In genomic region chr7:73718438-73718881, GRCh38 we compare ENCODE assay signal across 8 cellular contexts. TPM values are rescaled to one million over a fixed set of nuclear protein-coding genes. Genes with fewer than 3 reads are reported as not detected.
DNase-seq lines count a peak whose midpoint lies in the region; ATAC-seq and TF ChIP-seq lines count a peak whose summit lies in the region.

No MANE protein-coding gene starts in this region.

- no peak for ATAC-seq in GM21619 (IDR thresholded peaks at IDR 0.05; ENCODE audit: unreplicated experiment)

- no peak for TF ChIP-seq POLR2A in testis (IDR thresholded peaks at IDR 0.05)

- H3K4me3 ChIP-seq in iPS-18c (ENCODE audit: insufficient read depth, low read depth, low read length) (peak overlapping the region; percentile 86), stomach smooth muscle (ENCODE audit: low read length in 2 of 2) (peak overlapping the region; percentile 80), testis (peak overlapping the region in 1 of 2 donors; percentile 74)

- peak overlapping the region; percentile 11 for H3K27ac ChIP-seq in stomach smooth muscle (ENCODE audit: low read length)
- H3K27ac ChIP-seq in testis = no peak overlapping the region

- intact Hi-C loops in testis (cut with DNase I; ENCODE audit: low total_unique reads) = no loop called here

- H3K9ac ChIP-seq in stomach smooth muscle (ENCODE audit: low read length in 2 of 2) = peak overlapping the region; percentile 47 to 75

- H3K27me3 ChIP-seq in stomach smooth muscle (ENCODE audit: control insufficient read depth in 1 of 2, insufficient read depth in 2 of 2, low read length in 2 of 2) (no peaks in the 10 kb centered on the region), testis (no peaks in the 10 kb centered on the region)

- H3K4me1 ChIP-seq in stomach smooth muscle (ENCODE audit: control insufficient read depth, insufficient read depth, low read length) (peaks cover 49% of the 10 kb centered on the region), testis (peaks cover 25% of the 10 kb centered on the region)

- H3K9me3 ChIP-seq in iPS-18c (ENCODE audit: control insufficient read depth, insufficient read depth, low read length) (no peaks in the 10 kb centered on the region), stomach smooth muscle (ENCODE audit: control insufficient read depth in 2 of 2, low read length in 2 of 2) (no peaks in the 10 kb centered on the region), testis (no peaks in the 10 kb centered on the region)

- TF ChIP-seq CTCF in testis (IDR thresholded peaks at IDR 0.05) = no peak

- DNase-seq in DMS53 (lab: John Stamatoyannopoulos, UW) (peak; percentile 60), DMS53 treated with DMSO at 0.1 percent for 48 hours (lab: John Stamatoyannopoulos, UW; ENCODE audit: unreplicated experiment) (no peak), testis (no peak), UCSD-AML1 (lab: John Stamatoyannopoulos, UW; ENCODE audit: unreplicated experiment) (no peak)
- peak; percentile 68 to 70 for DNase-seq in activated T-cell treated with anti-CD3 and anti-CD28 coated beads, Interleukin-2, amount 50 U/mL, for 48 hours

- H3K36me3 ChIP-seq in stomach smooth muscle (ENCODE audit: control insufficient read depth in 2 of 2, insufficient read depth in 2 of 2, low read length in 2 of 2) (peaks cover 0 to 5% of the 10 kb centered on the region in 2 donors), testis (ENCODE audit: low read depth, missing control alignments) (no peaks in the 10 kb centered on the region)

- WGBS in testis, 2 donors = 46 to 60% methylated on average over 1 to 9 of the region's 9 CpGs

RNA-seq across cellular contexts. Expression of gene STX1A, which starts 1.0 kb away (rescaled TPM):
- total RNA-seq in testis = 10 to 100 TPM; 24.7 to 28.2 TPM
- 13.2 TPM for polyA plus RNA-seq in testis (ENCODE audit: insufficient read depth, low read depth, low replicate concordance)

RNA-seq across cellular contexts. Expression of gene ABHD11, which starts 20.1 kb away (rescaled TPM):
- 10 to 100 TPM; 29.0 to 33.1 TPM for total RNA-seq in testis
- 21.6 TPM for polyA plus RNA-seq in testis (ENCODE audit: insufficient read depth, low read depth, low replicate concordance)

RNA-seq across cellular contexts. Expression of gene BUD23, which starts 35.1 kb away (rescaled TPM):
- 100 to 1,000 TPM; 241 to 252 TPM for total RNA-seq in testis
- 231 TPM for polyA plus RNA-seq in testis (ENCODE audit: insufficient read depth, low read depth, low replicate concordance)

RNA-seq across cellular contexts. Expression of gene DNAJC30, which starts 35.2 kb away (rescaled TPM):
- total RNA-seq in testis = 10 to 100 TPM; 19.7 to 25.0 TPM
- polyA plus RNA-seq in testis (ENCODE audit: insufficient read depth, low read depth, low replicate concordance) = 27.7 TPM

RNA-seq across cellular contexts. Expression of gene VPS37D, which starts 50.8 kb away (rescaled TPM):
- total RNA-seq in testis = 10 to 100 TPM; 15.0 to 24.8 TPM
- polyA plus RNA-seq in testis (ENCODE audit: insufficient read depth, low read depth, low replicate concordance) = 10.3 TPM

Comparison
In these comparisons a context has a peak if more than half of its experiments do, and no peak if none do; other contexts are left out.
1. DNase-seq: peak in DMS53 (single experiment) and activated T-cell treated with anti-CD3 and anti-CD28 coated beads, Interleukin-2, amount 50 U/mL, for 48 hours (2 of 2); none in DMS53 treated with DMSO at 0.1 percent for 48 hours (single experiment), testis (single experiment) and UCSD-AML1 (single experiment).